ENCODE assay signal across 10 cellular contexts in the genomic region with DNA sequence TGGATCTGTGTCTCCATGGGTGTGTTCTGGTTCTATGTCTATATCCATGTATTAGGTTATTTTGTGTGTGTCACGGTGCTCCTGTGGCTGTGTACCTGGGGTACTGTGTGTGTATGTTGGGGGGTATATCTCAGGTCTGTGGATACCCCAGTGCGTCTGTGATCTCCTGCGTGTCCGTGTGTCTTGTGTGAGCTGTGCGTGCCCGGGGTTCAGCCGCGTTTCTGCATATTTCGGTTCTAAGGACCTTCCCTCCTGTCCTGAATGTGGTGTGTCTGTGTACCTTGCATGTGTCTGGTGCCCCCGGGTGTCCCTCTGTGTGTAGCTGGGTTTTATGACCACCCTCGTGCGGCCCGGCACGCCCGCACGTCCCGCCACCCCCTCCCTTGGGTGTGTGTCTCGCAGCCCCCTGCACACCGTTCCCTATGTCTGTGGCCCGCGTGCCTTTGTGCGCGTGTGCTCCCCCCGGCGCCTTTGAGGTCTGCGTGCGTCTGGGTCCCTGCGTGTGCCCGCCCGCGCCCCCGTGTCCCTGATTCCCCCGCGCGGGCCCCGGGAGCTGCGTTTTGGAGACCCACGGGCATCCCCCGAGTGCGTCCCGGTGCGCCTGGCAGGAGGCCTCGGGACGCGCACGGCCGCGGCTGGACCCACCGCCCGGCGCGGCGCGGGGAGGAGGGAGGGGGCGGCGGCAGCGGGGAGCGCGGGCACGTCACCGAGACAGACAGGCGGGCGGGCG. TPM values are rescaled to one million over a fixed set of nuclear protein-coding genes. Genes with fewer than 3 reads are reported as not detected.
DNase-seq lines count a peak whose midpoint lies in the region; ATAC-seq and TF ChIP-seq lines count a peak whose summit lies in the region.
"Had no signal": no experiment of that assay in that cellular context is flagged by ENCODE, and none has a peak within 500 bp of the region (broad histone marks: within the 10 kb centered on the region; RNA-seq: fewer than 3 reads in every experiment).

No MANE protein-coding gene starts in this region.

- H3K4me1 ChIP-seq in SJSA1 (replicated peaks) = peaks cover 44% of the 10 kb centered on the region

- no peaks in the 10 kb centered on the region for H3K9me3 ChIP-seq in SJSA1 (replicated peaks)
- H3K9me3 ChIP-seq: neutrophil had no signal

- ATAC-seq in HG03095 (IDR thresholded peaks at IDR 0.05; ENCODE audit: unreplicated experiment) = no peak

- H3K27me3 Mint-ChIP-seq in glutamatergic neuron (ENCODE audit: unreplicated experiment) = peaks cover 29% of the 10 kb centered on the region
- peaks cover 25% of the 10 kb centered on the region for H3K27me3 Mint-ChIP-seq in stimulated activated naive CD8-positive, alpha-beta T cell treated with anti-CD3 and anti-CD28 coated beads, Interleukin-15, Interleukin-2, amounts not matched to agents 100 ng/mL and 50 ng/mL, for 24 hours

- H3K27ac Mint-ChIP-seq in glutamatergic neuron (ENCODE audit: unreplicated experiment) = peak overlapping the region; percentile 73
- H3K27ac Mint-ChIP-seq in stimulated activated naive CD8-positive, alpha-beta T cell treated with anti-CD3 and anti-CD28 coated beads, Interleukin-15, Interleukin-2, amounts not matched to agents 100 ng/mL and 50 ng/mL, for 24 hours = peak overlapping the region; percentile 33

- no peaks in the 10 kb centered on the region for H3K36me3 Mint-ChIP-seq in glutamatergic neuron (ENCODE audit: unreplicated experiment)
- H3K36me3 Mint-ChIP-seq in stimulated activated naive CD8-positive, alpha-beta T cell treated with anti-CD3 and anti-CD28 coated beads, Interleukin-15, Interleukin-2, amounts not matched to agents 100 ng/mL and 50 ng/mL, for 24 hours (ENCODE audit: low read depth) = no peaks in the 10 kb centered on the region

- no peak for TF ChIP-seq CTCF in glutamatergic neuron (IDR thresholded peaks at IDR 0.05; ENCODE audit: partially characterized antibody, unreplicated experiment)

- H3K36me3 ChIP-seq in SJSA1 = no peaks in the 10 kb centered on the region
- H3K36me3 ChIP-seq: neutrophil had no signal

- peaks cover 2% of the 10 kb centered on the region for H3K4me1 Mint-ChIP-seq in glutamatergic neuron (ENCODE audit: low read depth, unreplicated experiment)
- peaks cover 50% of the 10 kb centered on the region for H3K4me1 Mint-ChIP-seq in stimulated activated naive CD8-positive, alpha-beta T cell treated with anti-CD3 and anti-CD28 coated beads, Interleukin-15, Interleukin-2, amounts not matched to agents 100 ng/mL and 50 ng/mL, for 24 hours (ENCODE audit: low read depth)

- no peak overlapping the region for H3K27ac ChIP-seq in SJSA1
- H3K27ac ChIP-seq: neutrophil had no signal

- H3K4me3 ChIP-seq in SJSA1 = 0 out of 2 replicates have a peak overlapping the region, but pooled peaks have one; percentile 16

- H3K4me3 Mint-ChIP-seq in glutamatergic neuron (ENCODE audit: unreplicated experiment) = peak overlapping the region; percentile 86
- H3K4me3 Mint-ChIP-seq in stimulated activated naive CD8-positive, alpha-beta T cell treated with anti-CD3 and anti-CD28 coated beads, Interleukin-15, Interleukin-2, amounts not matched to agents 100 ng/mL and 50 ng/mL, for 24 hours = peak overlapping the region; percentile 72

- H3K27me3 ChIP-seq in SJSA1 (replicated peaks) = peaks cover 8% of the 10 kb centered on the region; the same call in 1 of the 2 replicates

- H3K9me3 Mint-ChIP-seq in glutamatergic neuron (ENCODE audit: unreplicated experiment) = peaks cover 9% of the 10 kb centered on the region
- H3K9me3 Mint-ChIP-seq in stimulated activated naive CD8-positive, alpha-beta T cell treated with anti-CD3 and anti-CD28 coated beads, Interleukin-15, Interleukin-2, amounts not matched to agents 100 ng/mL and 50 ng/mL, for 24 hours = no peaks in the 10 kb centered on the region

- peak; percentile 38 for DNase-seq in NCI-H748 (lab: John Stamatoyannopoulos, UW; ENCODE audit: unreplicated experiment)
- no peak for DNase-seq in NCI-H748 treated with DMSO at 0.1 percent for 48 hours (lab: John Stamatoyannopoulos, UW)
- DNase-seq in SJSA1 (ENCODE audit: low read depth in 1 of 2, low spot score in 2 of 2) = no peak
- DNase-seq in glutamatergic neuron = no peak
- DNase-seq in mucosa of gallbladder (ENCODE audit: low spot score) = no peak
- DNase-seq in cortex of kidney (lab: John Stamatoyannopoulos, UW) = no peak
- DNase-seq: NK-92 treated with Interleukin-12 subunit alpha and Interleukin-12 subunit beta, amount 100 ng/mL, for 24 hours had no signal

RNA-seq across cellular contexts. Expression of gene NANOS3, which starts 12.3 kb away (rescaled TPM):
- 0.50 TPM in 1 of 2 replicates, not detected in the other for total RNA-seq in SJSA1 (2014; rRNA removed; shearing (Covaris generic))
- not detected for total RNA-seq in glutamatergic neuron (ENCODE audit: unreplicated experiment)
- total RNA-seq in mucosa of gallbladder = 0.75 TPM

RNA-seq across cellular contexts. Expression of gene BRME1, which starts 41.2 kb away (rescaled TPM):
- total RNA-seq in SJSA1 (2014; rRNA removed; shearing (Covaris generic)) = 0.21 TPM in 1 of 2 replicates, not detected in the other
- total RNA-seq in glutamatergic neuron (ENCODE audit: unreplicated experiment) (4.6 TPM), mucosa of gallbladder (2.6 TPM)

RNA-seq across cellular contexts. Expression of gene CC2D1A, which starts 41.3 kb away (rescaled TPM):
- 12.3 and 18.3 TPM in 2 replicates for total RNA-seq in SJSA1 (2014; rRNA removed; shearing (Covaris generic))
- total RNA-seq in glutamatergic neuron (ENCODE audit: unreplicated experiment) (56.3 TPM), mucosa of gallbladder (57.1 TPM)
